ENCODE assay signal across 27 cellular contexts in genomic region chr3:46824561-46824960, GRCh38. TPM values are rescaled to one million over a fixed set of nuclear protein-coding genes. Genes with fewer than 3 reads are reported as not detected.
"Had no signal": no experiment of that assay in that cellular context is flagged by ENCODE, and none has a peak within 500 bp of the region (broad histone marks: within the 10 kb centered on the region; RNA-seq: fewer than 3 reads in every experiment).

No MANE protein-coding gene starts in this region.

- H3K27ac ChIP-seq: colonic mucosa, coronary artery, dorsolateral prefrontal cortex, epithelial cell of prostate, esophagus muscularis mucosa, esophagus squamous epithelium, foreskin keratinocyte, gastroesophageal sphincter, heart left ventricle, heart right ventricle had no signal

- H3K9me3 ChIP-seq: colonic mucosa, esophagus muscularis mucosa, gastrocnemius medialis had no signal

- H3K27ac Mint-ChIP-seq: dendritic cell treated with granulocyte-macrophage colony-stimulating factor and Interleukin-4, amounts not matched to agents 40 ng/mL and 50 ng/mL, for 4 days; effector memory CD8-positive, alpha-beta T cell had no signal

- H3K4me3 Mint-ChIP-seq: dendritic cell treated with granulocyte-macrophage colony-stimulating factor and Interleukin-4, amounts not matched to agents 40 ng/mL and 50 ng/mL, for 4 days; effector memory CD8-positive, alpha-beta T cell had no signal

- H3K4me3 ChIP-seq: colonic mucosa, coronary artery, dorsolateral prefrontal cortex, esophagus muscularis mucosa, esophagus squamous epithelium, gastrocnemius medialis, gastroesophageal sphincter, heart left ventricle, heart right ventricle had no signal

- H3K36me3 ChIP-seq: colonic mucosa, esophagus squamous epithelium, gastrocnemius medialis had no signal

- H3K4me1 ChIP-seq: colonic mucosa, esophagus muscularis mucosa, esophagus squamous epithelium, foreskin keratinocyte, gastrocnemius medialis, gastroesophageal sphincter, heart left ventricle had no signal

- H3K27me3 ChIP-seq: colonic mucosa, dorsolateral prefrontal cortex, esophagus muscularis mucosa, foreskin keratinocyte, gastrocnemius medialis, gastroesophageal sphincter, heart left ventricle, heart right ventricle had no signal

- DNase-seq: colonic mucosa; cortex of kidney; dermis blood vessel endothelial cell; dorsolateral prefrontal cortex; effector CD4-positive, alpha-beta T cell; effector CD8-positive, alpha-beta T cell; effector memory CD4-positive, alpha-beta T cell; effector memory CD8-positive, alpha-beta T cell; erythroblast; esophagus squamous epithelium; foreskin fibroblast; foreskin keratinocyte; foreskin melanocyte; gastrocnemius medialis; glutamatergic neuron; head of caudate nucleus; heart left ventricle; heart right ventricle had no signal

RNA-seq across cellular contexts. Expression of gene MYL3, which starts 38.7 kb away (rescaled TPM):
- total RNA-seq: dermis blood vessel endothelial cell, dermis microvascular lymphatic vessel endothelial cell, endothelial cell of umbilical vein, foreskin keratinocyte, frontal cortex, glomerular endothelial cell had no signal
- polyA plus RNA-seq: endothelial cell of umbilical vein, foreskin keratinocyte had no signal

RNA-seq across cellular contexts. Expression of gene PTH1R, which starts 53.0 kb away (rescaled TPM):
- total RNA-seq: foreskin keratinocyte, glomerular endothelial cell had no signal
- polyA plus RNA-seq: foreskin keratinocyte had no signal
